Comparison of ENCODE assay signal across 8 cellular contexts in genomic region chr1:212608956-212609700, GRCh38. TPM values are rescaled to one million over a fixed set of nuclear protein-coding genes. Genes with fewer than 3 reads are reported as not detected.
DNase-seq lines count a peak whose midpoint lies in the region; ATAC-seq and TF ChIP-seq lines count a peak whose summit lies in the region.

No MANE protein-coding gene starts in this region.

- no peaks in the 10 kb centered on the region for H3K9me3 Mint-ChIP-seq in activated naive CD8-positive, alpha-beta T cell treated with anti-CD3 and anti-CD28 coated beads for 36 hours

- BruUV-seq in Panc1 (replicated peaks; lab: Mats Ljungman, UMichigan), result no TSS peak

- H3K4me1 ChIP-seq in ACC112 (ENCODE audit: control insufficient read depth, insufficient read depth, low read length, unreplicated experiment) (peaks cover 34% of the 10 kb centered on the region), Panc1 (ENCODE audit: control insufficient read depth, insufficient read depth, low read length) (peaks cover 20% of the 10 kb centered on the region), heart left ventricle (peaks cover 0 to 71% (median 45%) of the 10 kb centered on the region in 12 donors)

- peak overlapping the region; percentile 90 for H3K4me3 ChIP-seq in ACC112 (ENCODE audit: low read depth, low read length)
- peak overlapping the region; percentile 74 to 84 for H3K4me3 ChIP-seq in Panc1 (ENCODE audit: low read depth in 2 of 2, low read length in 2 of 2)
- peak overlapping the region; percentile 62 to 89 (median 75) for H3K4me3 ChIP-seq in heart left ventricle

- peaks cover 58% of the 10 kb centered on the region for H3K4me1 Mint-ChIP-seq in activated naive CD8-positive, alpha-beta T cell treated with anti-CD3 and anti-CD28 coated beads for 36 hours

- in situ Hi-C loops in Panc1 (cut with HindIII; ENCODE audit: low pct_unique_long_range_greater_than_20kb, low sequenced_read_pairs), result no loop called here

- POLR2A ChIA-PET in Panc1 (lab: Charles Lee), result interaction anchor here (0.6 to 1.1 kb wide), 7 partner anchors 9 to 176 kb away, joined by 3 to 17 read pairs (median 9); no protein-coding TSS in a partner anchor

- CTCF ChIA-PET in Panc1 (lab: Charles Lee), result interaction anchor here (0.6 to 0.8 kb wide), 2 partner anchors 14 to 132 kb away, joined by 6 to 9 read pairs; no protein-coding TSS in a partner anchor

- peaks cover 50% of the 10 kb centered on the region for H3K27me3 Mint-ChIP-seq in activated naive CD8-positive, alpha-beta T cell treated with anti-CD3 and anti-CD28 coated beads for 36 hours

- no peak for DNase-seq in Panc1 (ENCODE audit: low read depth, low spot score)
- DNase-seq in activated naive CD8-positive, alpha-beta T cell treated with anti-CD3 and anti-CD28 coated beads for 36 hours, result peak; percentile 61
- peak; percentile 54 to 78 (median 59) for DNase-seq in heart left ventricle
- peak; percentile 30 for DNase-seq in pons (ENCODE audit: low spot score)
- DNase-seq in DMS153 (lab: John Stamatoyannopoulos, UW), result no peak

- H3K27ac ChIP-seq in ACC112 (ENCODE audit: low read depth, low read length) (peak overlapping the region; percentile 89), Panc1 (ENCODE audit: low read length) (peak overlapping the region; percentile 84), heart left ventricle (peak overlapping the region; percentile 90 to 99 (median 94))

- TF ChIP-seq POLR2A in heart left ventricle (IDR thresholded peaks at IDR 0.05), result no peak

- ATAC-seq in GM18508 (IDR thresholded peaks at IDR 0.05; ENCODE audit: insufficient read depth, unreplicated experiment) (peak; percentile 1), HG03139 (IDR thresholded peaks at IDR 0.05; ENCODE audit: unreplicated experiment) (peak; percentile 22), Panc1 (peak; percentile 46), heart left ventricle (peak in 3 of 4 donors; percentile 4 to 31 (median 11))

- H3K27ac Mint-ChIP-seq in activated naive CD8-positive, alpha-beta T cell treated with anti-CD3 and anti-CD28 coated beads for 36 hours, result peak overlapping the region; percentile 95

- intact Hi-C loops in Panc1 (cut with micrococcal nuclease; ENCODE audit: unreplicated experiment) (no loop called here), heart left ventricle (cut with DNase I) (loop anchor here in 8 of 10 donors (1.0 to 5.0 kb wide), 9 partner anchors 30 to 132 kb away; no protein-coding TSS in a partner anchor)

- H3K36me3 ChIP-seq in ACC112 (ENCODE audit: insufficient read depth, low read length) (no peaks in the 10 kb centered on the region), Panc1 (ENCODE audit: control insufficient read depth, insufficient read depth, low read length) (no peaks in the 10 kb centered on the region), heart left ventricle (no peaks in the 10 kb centered on the region)

- WGBS in heart left ventricle, 4 donors, result 0 to 1% (median 0%) methylated on average over 33 to 76 of the region's 76 CpGs

- no peak overlapping the region for H2AFZ ChIP-seq in ACC112 (ENCODE audit: low read length, unreplicated experiment)

- H3K27me3 ChIP-seq in ACC112 (ENCODE audit: insufficient read depth, low read length) (peaks cover 40% of the 10 kb centered on the region), Panc1 (ENCODE audit: control insufficient read depth, insufficient read depth, low read length) (peaks cover 35% of the 10 kb centered on the region), heart left ventricle (peaks cover 0 to 29% (median 0%) of the 10 kb centered on the region in 9 donors)

- TF ChIP-seq CTCF in Panc1 (IDR thresholded peaks at IDR 0.05) (peak; percentile 75), heart left ventricle (IDR thresholded peaks at IDR 0.05) (peak; percentile 37 to 75 (median 59))

- no peaks in the 10 kb centered on the region for H3K9me3 ChIP-seq in Panc1 (ENCODE audit: control insufficient read depth, insufficient read depth, low read depth, low read length)
- H3K9me3 ChIP-seq in heart left ventricle, result no peaks in the 10 kb centered on the region

- H3K36me3 Mint-ChIP-seq in activated naive CD8-positive, alpha-beta T cell treated with anti-CD3 and anti-CD28 coated beads for 36 hours, result peaks cover 36% of the 10 kb centered on the region

- H3K4me3 Mint-ChIP-seq in activated naive CD8-positive, alpha-beta T cell treated with anti-CD3 and anti-CD28 coated beads for 36 hours, result peak overlapping the region; percentile 84

- H3K79me2 ChIP-seq in ACC112 (ENCODE audit: control insufficient read depth, insufficient read depth, low read length, unreplicated experiment), result no peaks in the 10 kb centered on the region

RNA-seq across cellular contexts. Expression of gene ATF3, which starts 0.6 kb away (rescaled TPM):
- 13.3 TPM for total RNA-seq in Panc1 (2021; ENCODE audit: unreplicated experiment)
- 8.6 TPM for polyA plus RNA-seq in Panc1 (2012; ENCODE audit: insufficient read length)
- 10 to 100 TPM; 42.4 to 44.9 TPM for total RNA-seq in activated naive CD8-positive, alpha-beta T cell treated with anti-CD3 and anti-CD28 coated beads for 36 hours
- total RNA-seq in heart left ventricle, result 10 to 100 TPM in 5 of 9 donors, 1 to 10 TPM in 4; 4.6 to 49.0 (median 11.0) TPM
- polyA plus RNA-seq in heart left ventricle, result 10 to 100 TPM; 17.8 to 74.5 TPM

Comparison
In these comparisons a context has a peak if more than half of its experiments do, and no peak if none do; other contexts are left out.
1. DNase-seq: peak in activated naive CD8-positive, alpha-beta T cell treated with anti-CD3 and anti-CD28 coated beads for 36 hours (single experiment), heart left ventricle (5 of 5) and pons (single experiment); none in Panc1 (single experiment) and DMS153 (single experiment).
2. Peak in every context shown above with its lines, with median percentiles within 50 percentile points of each other: H3K27ac ChIP-seq, H3K4me3 ChIP-seq and ATAC-seq.